21 cellular contexts compared by ENCODE assay signal in genomic region chr18:42807852-42808251, GRCh38.
A peak's percentile ranks its signal among the peaks of the same experiment; 100 is the strongest.
DNase-seq lines count a peak whose midpoint lies in the region; ATAC-seq, FAIRE-seq and TF ChIP-seq lines count a peak whose summit lies in the region.
"Had no signal": no experiment of that assay in that cellular context is flagged by ENCODE, and none has a peak within 500 bp of the region (broad histone marks: within the 10 kb centered on the region; RNA-seq: fewer than 3 reads in every experiment).

No MANE protein-coding gene starts in this region.

- H3K9me3 ChIP-seq in astrocyte (ENCODE audit: insufficient read depth, low read depth, low read length) = no peaks in the 10 kb centered on the region
- no peaks in the 10 kb centered on the region for H3K9me3 ChIP-seq in ovary
- H3K9me3 ChIP-seq: BLaER1 treated with 17β-estradiol and CSF1 and Interleukin-3, amounts not matched to agents 10 nM and 100 nM; HAP-1 had no signal

- peaks cover 7% of the 10 kb centered on the region; the same call in 1 of the 2 replicates for H3K9me2 ChIP-seq in GM23338 (ENCODE audit: insufficient read depth)

- H3K9ac ChIP-seq in astrocyte (ENCODE audit: low read length) = no peak overlapping the region
- H3K9ac ChIP-seq: BLaER1 treated with 17β-estradiol and CSF1 and Interleukin-3, amounts not matched to agents 10 nM and 100 nM; KMS-11 had no signal

- H3K36me3 ChIP-seq in GM23338 (ENCODE audit: insufficient read depth) (no peaks in the 10 kb centered on the region), astrocyte (ENCODE audit: insufficient read depth, low read length) (no peaks in the 10 kb centered on the region), ovary (no peaks in the 10 kb centered on the region)
- H3K36me3 ChIP-seq: BLaER1 treated with 17β-estradiol and CSF1 and Interleukin-3, amounts not matched to agents 10 nM and 100 nM; HAP-1 had no signal

- H3K27me3 Mint-ChIP-seq in GM23338 (ENCODE audit: insufficient read depth, low read depth, poor library complexity) = no peaks in the 10 kb centered on the region
- no peaks in the 10 kb centered on the region for H3K27me3 Mint-ChIP-seq in astrocyte (ENCODE audit: low read depth, unreplicated experiment)

- no peak for TF ChIP-seq EP300 in ovary (IDR thresholded peaks at IDR 0.05)

- H3K4me2 ChIP-seq in GM23338 (no peak overlapping the region), astrocyte (ENCODE audit: low read length) (no peak overlapping the region)
- H3K4me2 ChIP-seq: BLaER1 treated with 17β-estradiol and CSF1 and Interleukin-3, amounts not matched to agents 10 nM and 100 nM; KMS-11 had no signal

- H3K4me1 Mint-ChIP-seq in GM23338 = peaks cover 12% of the 10 kb centered on the region
- no peaks in the 10 kb centered on the region for H3K4me1 Mint-ChIP-seq in astrocyte (ENCODE audit: low read depth, unreplicated experiment)

- no peaks in the 10 kb centered on the region for H3K79me2 ChIP-seq in GM23338 (replicated peaks; ENCODE audit: insufficient read depth)
- no peaks in the 10 kb centered on the region for H3K79me2 ChIP-seq in astrocyte (ENCODE audit: insufficient read depth, low read length)

- TF ChIP-seq POLR2A in ovary (IDR thresholded peaks at IDR 0.05) = no peak

- H3K4me1 ChIP-seq in GM23338 (ENCODE audit: insufficient read depth) (no peaks in the 10 kb centered on the region; the same call in 1 of the 2 replicates), astrocyte (ENCODE audit: insufficient read depth, low read length) (no peaks in the 10 kb centered on the region), ovary (ENCODE audit: insufficient read depth) (no peaks in the 10 kb centered on the region)
- H3K4me1 ChIP-seq: BLaER1 treated with 17β-estradiol and CSF1 and Interleukin-3, amounts not matched to agents 10 nM and 100 nM had no signal

- H3K36me3 Mint-ChIP-seq in GM23338 (ENCODE audit: low read depth) (no peaks in the 10 kb centered on the region), astrocyte (ENCODE audit: low read depth, unreplicated experiment) (no peaks in the 10 kb centered on the region)
- H3K36me3 Mint-ChIP-seq: CD8-positive, alpha-beta T cell had no signal

- intact Hi-C loops in ovary (cut with DNase I) = no loop called here

- H3K27me3 ChIP-seq in GM23338 (ENCODE audit: insufficient read depth) = no peaks in the 10 kb centered on the region
- no peaks in the 10 kb centered on the region for H3K27me3 ChIP-seq in astrocyte (ENCODE audit: insufficient read depth, low read length)
- no peaks in the 10 kb centered on the region for H3K27me3 ChIP-seq in ovary
- H3K27me3 ChIP-seq: BLaER1 treated with 17β-estradiol and CSF1 and Interleukin-3, amounts not matched to agents 10 nM and 100 nM had no signal

- no peak overlapping the region for H3K4me3 Mint-ChIP-seq in GM23338
- H3K4me3 Mint-ChIP-seq in astrocyte (ENCODE audit: unreplicated experiment) = no peak overlapping the region
- H3K4me3 Mint-ChIP-seq: CD8-positive, alpha-beta T cell had no signal

- peak; percentile 16 for DNase-seq in GM23338 (ENCODE audit: low spot score)
- peak; percentile 15 for DNase-seq in astrocyte (ENCODE audit: low read depth)
- DNase-seq in iris pigment epithelial cell (ENCODE audit: low read depth) = peak; percentile 11
- peak; percentile 10 for DNase-seq in pons (ENCODE audit: low spot score)
- no peak for DNase-seq in activated T-cell treated with anti-CD3 and anti-CD28 coated beads, Interleukin-2, amount 50 U/mL, for 1 hour
- DNase-seq in ovary = no peak
- no peak for DNase-seq in activated gamma-delta T cell treated with Interleukin-2 at 50 U/mL for 16 hours
- no peak for DNase-seq in activated CD8-positive, alpha-beta memory T cell treated with anti-CD3 and anti-CD28 coated beads, Interleukin-2, amount 50 U/mL, for 4 hours
- DNase-seq: Calu3; CD8-positive, alpha-beta T cell; DMS53; MV-4-11; NCI-H1436; NCI-H2029 treated with DMSO at 0.1 percent for 48 hours; NCI-H510A; NCI-H774; SHP77 had no signal

- no peak for FAIRE-seq in astrocyte (lab: Jason Lieb, UNC)

- no peak for TF ChIP-seq CTCF in GM23338 (conservative IDR thresholded peaks at IDR 0.05; ENCODE audit: low read depth in 2 of 2)
- no peak for TF ChIP-seq CTCF in astrocyte (IDR thresholded peaks at IDR 0.05; ENCODE audit: insufficient read depth, low read depth, low read length)
- no peak for TF ChIP-seq CTCF in ovary (IDR thresholded peaks at IDR 0.05)

- H3K27ac Mint-ChIP-seq in GM23338 (no peak overlapping the region), astrocyte (ENCODE audit: unreplicated experiment) (no peak overlapping the region)
- H3K27ac Mint-ChIP-seq: CD8-positive, alpha-beta T cell had no signal

- 49 to 72% (median 50%) methylated on average over 4 of the region's 4 CpGs for WGBS in ovary, 3 donors

- no peak overlapping the region for H3K27ac ChIP-seq in GM23338 (ENCODE audit: low read depth)
- H3K27ac ChIP-seq in astrocyte (ENCODE audit: low read depth, low read length) = no peak overlapping the region
- H3K27ac ChIP-seq in ovary = no peak overlapping the region
- H3K27ac ChIP-seq: BLaER1 treated with 17β-estradiol and CSF1 and Interleukin-3, amounts not matched to agents 10 nM and 100 nM; KMS-11; SK-N-MC had no signal

- no peak for ATAC-seq in GM23338
- ATAC-seq: CD8-positive, alpha-beta T cell had no signal

- no peaks in the 10 kb centered on the region for H4K20me1 ChIP-seq in GM23338 (replicated peaks; ENCODE audit: insufficient read depth)
- H4K20me1 ChIP-seq in astrocyte (ENCODE audit: insufficient read depth, low read length) = no peaks in the 10 kb centered on the region
- H4K20me1 ChIP-seq: BLaER1 treated with 17β-estradiol and CSF1 and Interleukin-3, amounts not matched to agents 10 nM and 100 nM had no signal

- H2AFZ ChIP-seq in GM23338 (peak overlapping the region; percentile 20; the same call in 1 of the 2 replicates), astrocyte (ENCODE audit: low read depth, low read length) (no peak overlapping the region)

- H3K9me3 Mint-ChIP-seq in GM23338 (no peaks in the 10 kb centered on the region), astrocyte (ENCODE audit: unreplicated experiment) (no peaks in the 10 kb centered on the region)

- H3F3A ChIP-seq in GM23338 (replicated peaks; ENCODE audit: low read depth) = no peaks in the 10 kb centered on the region

- no peak overlapping the region for H3K4me3 ChIP-seq in GM23338
- H3K4me3 ChIP-seq in astrocyte (ENCODE audit: insufficient read depth, low read depth, low read length) = no peak overlapping the region
- H3K4me3 ChIP-seq in ovary = no peak overlapping the region
- H3K4me3 ChIP-seq: BLaER1 treated with 17β-estradiol and CSF1 and Interleukin-3, amounts not matched to agents 10 nM and 100 nM; HAP-1; SK-N-MC had no signal

TF ChIP-seq in GM23338, 12 proteins besides CTCF, POLR2A, EP300 and RAD21 (continues in another document):
- TF ChIP-seq REST (IDR thresholded peaks at IDR 0.05; ENCODE audit: unreplicated experiment) = no peak
- TF ChIP-seq ETS1 (IDR thresholded peaks at IDR 0.05) = no peak
- TF ChIP-seq ZNF331 (CRISPR knock-in tag; IDR thresholded peaks at IDR 0.05; ENCODE audit: low read depth) = no peak
- TF ChIP-seq ZNF114 (CRISPR knock-in tag; IDR thresholded peaks at IDR 0.05) = no peak
- no peak for TF ChIP-seq STAT1 (IDR thresholded peaks at IDR 0.05; ENCODE audit: unreplicated experiment)
- no peak for TF ChIP-seq EZH2phosphoT487 (IDR thresholded peaks at IDR 0.05; ENCODE audit: unreplicated experiment)
- no peak for TF ChIP-seq POLR2AphosphoS5 (IDR thresholded peaks at IDR 0.05; ENCODE audit: low read depth)
- no peak for TF ChIP-seq NANOG (IDR thresholded peaks at IDR 0.05; ENCODE audit: borderline replicate concordance)
- TF ChIP-seq CREB1 (CRISPR knock-in tag; IDR thresholded peaks at IDR 0.05; ENCODE audit: low read depth) = no peak

Comparison
In these comparisons a context has a peak if more than half of its experiments do, and no peak if none do; other contexts are left out.
1. DNase-seq: peak in GM23338 (single experiment), astrocyte (single experiment), iris pigment epithelial cell (single experiment) and pons (single experiment); none in activated T-cell treated with anti-CD3 and anti-CD28 coated beads, Interleukin-2, amount 50 U/mL, for 1 hour (single experiment), ovary (0 of 5), activated gamma-delta T cell treated with Interleukin-2 at 50 U/mL for 16 hours (single experiment) and activated CD8-positive, alpha-beta memory T cell treated with anti-CD3 and anti-CD28 coated beads, Interleukin-2, amount 50 U/mL, for 4 hours (single experiment).